Comparison of ENCODE assay signal across 14 cellular contexts in genomic region chr10:125857185-125857760, GRCh38. TPM values are rescaled to one million over a fixed set of nuclear protein-coding genes. Genes with fewer than 3 reads are reported as not detected.
DNase-seq lines count a peak whose midpoint lies in the region; ATAC-seq and TF ChIP-seq lines count a peak whose summit lies in the region.
"Had no signal": no experiment of that assay in that cellular context is flagged by ENCODE, and none has a peak within 500 bp of the region (broad histone marks: within the 10 kb centered on the region; RNA-seq: fewer than 3 reads in every experiment).

No MANE protein-coding gene starts in this region.

- no peak for TF ChIP-seq POLR2A in esophagus muscularis mucosa (IDR thresholded peaks at IDR 0.05; ENCODE audit: low read depth)

- H3K9ac ChIP-seq in trophoblast cell (ENCODE audit: low read length) (no peak overlapping the region), neural progenitor cell (no peak overlapping the region)

- no peaks in the 10 kb centered on the region for H3K27me3 ChIP-seq in esophagus muscularis mucosa
- no peaks in the 10 kb centered on the region for H3K27me3 ChIP-seq in trophoblast cell (ENCODE audit: insufficient read depth, low read length)
- no peaks in the 10 kb centered on the region for H3K27me3 ChIP-seq in neural progenitor cell

- H3K4me3 ChIP-seq in HEK293 (ENCODE audit: low read depth, low read length), result no peak overlapping the region
- H3K4me3 ChIP-seq in esophagus muscularis mucosa, result no peak overlapping the region
- H3K4me3 ChIP-seq in trophoblast cell (ENCODE audit: low read depth, low read length), result no peak overlapping the region
- no peak overlapping the region for H3K4me3 ChIP-seq in neural progenitor cell

- H3K36me3 ChIP-seq in HEK293 (ENCODE audit: control insufficient read depth in 2 of 2, insufficient read depth in 1 of 2, low read length in 2 of 2), result peaks cover 11 to 38% of the 10 kb centered on the region in 2 experiments
- peaks cover 21 to 72% (median 42%) of the 10 kb centered on the region in 4 donors for H3K36me3 ChIP-seq in esophagus muscularis mucosa
- peaks cover 12 to 16% of the 10 kb centered on the region in 2 experiments for H3K36me3 ChIP-seq in trophoblast cell (ENCODE audit: control insufficient read depth in 1 of 2, insufficient read depth in 2 of 2, low read length in 2 of 2)
- no peaks in the 10 kb centered on the region for H3K36me3 ChIP-seq in neural progenitor cell

- no peaks in the 10 kb centered on the region for H3K79me1 ChIP-seq in trophoblast cell (ENCODE audit: low read length)

- H4K12ac ChIP-seq in trophoblast cell (ENCODE audit: low read depth, low read length), result no peak overlapping the region

- H3K27ac Mint-ChIP-seq in neural progenitor cell, result no peak overlapping the region
- H3K27ac Mint-ChIP-seq: B cell; CD4-positive, alpha-beta T cell had no signal

- TF ChIP-seq EP300 in esophagus muscularis mucosa (IDR thresholded peaks at IDR 0.05), result no peak

- no peak for TF ChIP-seq CTCF in HEK293 (tag by site-specific recombination; IDR thresholded peaks at IDR 0.05)
- TF ChIP-seq CTCF in esophagus muscularis mucosa (IDR thresholded peaks at IDR 0.05), result no peak
- TF ChIP-seq CTCF in neural progenitor cell (IDR thresholded peaks at IDR 0.05), result no peak

- no peaks in the 10 kb centered on the region for H3K9me3 Mint-ChIP-seq in neural progenitor cell
- H3K9me3 Mint-ChIP-seq: CD4-positive, alpha-beta T cell had no signal

- no peak overlapping the region for H3K4ac ChIP-seq in trophoblast cell (ENCODE audit: low read depth, low read length)

- H3K27me3 Mint-ChIP-seq in neural progenitor cell (ENCODE audit: insufficient read depth, low read depth), result no peaks in the 10 kb centered on the region
- H3K27me3 Mint-ChIP-seq: B cell; CD4-positive, alpha-beta T cell had no signal

- no peaks in the 10 kb centered on the region for H3K9me3 ChIP-seq in HEK293 (ENCODE audit: control insufficient read depth, insufficient read depth, low read depth, low read length)
- H3K9me3 ChIP-seq in esophagus muscularis mucosa, result no peaks in the 10 kb centered on the region
- no peaks in the 10 kb centered on the region for H3K9me3 ChIP-seq in trophoblast cell (ENCODE audit: insufficient read depth, low read depth, low read length)
- H3K9me3 ChIP-seq in neural progenitor cell (ENCODE audit: low read depth), result no peaks in the 10 kb centered on the region

- H4K8ac ChIP-seq in trophoblast cell (ENCODE audit: low read depth, low read length), result no peak overlapping the region

- peak overlapping the region; percentile 11 for H2BK12ac ChIP-seq in trophoblast cell (ENCODE audit: low read length)

- H3F3A ChIP-seq in neural progenitor cell (ENCODE audit: low read depth), result no peaks in the 10 kb centered on the region

- POLR2A ChIA-PET in HEK293 (lab: Yijun Ruan, JAX), result interaction anchor here (0.6 kb wide), 1 partner anchor 50 kb away, joined by 3 read pairs; no protein-coding TSS in a partner anchor

- H3K36me3 Mint-ChIP-seq in neural progenitor cell, result peaks cover 9% of the 10 kb centered on the region

- H2AFZ ChIP-seq in trophoblast cell (ENCODE audit: insufficient read depth, low read length, poor library complexity), result no peak overlapping the region
- H2AFZ ChIP-seq in neural progenitor cell (replicated peaks), result no peak overlapping the region

- H3K27ac ChIP-seq in HEK293 (ENCODE audit: extremely low read depth, low read depth, low read length) (no peak overlapping the region), esophagus muscularis mucosa (replicated peaks in 1 of 4) (no peak overlapping the region), trophoblast cell (ENCODE audit: low read depth, low read length) (no peak overlapping the region), neural progenitor cell (no peak overlapping the region)
- H3K27ac ChIP-seq: HL-60 had no signal

- H3K4me2 ChIP-seq in trophoblast cell (ENCODE audit: low read length) (no peak overlapping the region), neural progenitor cell (no peak overlapping the region)

- H3K18ac ChIP-seq in trophoblast cell (ENCODE audit: low read length), result no peak overlapping the region

- H3K4me1 ChIP-seq in HEK293 (ENCODE audit: control insufficient read depth, insufficient read depth, low read length), result no peaks in the 10 kb centered on the region
- no peaks in the 10 kb centered on the region for H3K4me1 ChIP-seq in esophagus muscularis mucosa
- H3K4me1 ChIP-seq in trophoblast cell (ENCODE audit: control insufficient read depth in 1 of 2, insufficient read depth in 2 of 2, low read length in 2 of 2), result peaks cover 2% of the 10 kb centered on the region in 2 experiments
- H3K4me1 ChIP-seq in neural progenitor cell, result no peaks in the 10 kb centered on the region

- WGBS in esophagus muscularis mucosa, result 81% methylated on average over 2 of the region's 2 CpGs
- WGBS in trophoblast cell (ENCODE audit: extremely low coverage, insufficient coverage, insufficient read length), result no CpG with 5 or more reads among the region's 2 CpGs

- ATAC-seq in HG03045 (IDR thresholded peaks at IDR 0.05; ENCODE audit: unreplicated experiment), result no peak

- intact Hi-C loops in esophagus muscularis mucosa (cut with DNase I), result no loop called here

- H4K91ac ChIP-seq in trophoblast cell (ENCODE audit: low read depth, low read length), result no peak overlapping the region

- DNase-seq in ELF-1 (ENCODE audit: low read depth, low spot score) (peak; percentile 22), esophagus muscularis mucosa (ENCODE audit: extremely low spot score) (peak; percentile 31), trophoblast cell (peak; percentile 72 to 87), neural progenitor cell (ENCODE audit: low spot score) (no peak), LoVo (ENCODE audit: low spot score) (no peak)
- DNase-seq: C1 segment of cervical spinal cord; Calu3; CD4-positive, alpha-beta T cell; DMS 273 treated with DMSO at 0.1 percent for 48 hours; GDM1 had no signal

- no peak overlapping the region for H2BK5ac ChIP-seq in trophoblast cell (ENCODE audit: low read depth, low read length, poor library complexity)

- CTCF ChIA-PET in HEK293 (lab: Yijun Ruan, JAX), result interaction anchor here (0.9 kb wide), 1 partner anchor 12 kb away, joined by 4 read pairs; no protein-coding TSS in a partner anchor

- no peak overlapping the region for H2BK120ac ChIP-seq in trophoblast cell (ENCODE audit: insufficient read depth, low read length, poor library complexity)

- H3K4me3 Mint-ChIP-seq in neural progenitor cell, result no peak overlapping the region
- H3K4me3 Mint-ChIP-seq: B cell; CD4-positive, alpha-beta T cell had no signal

- H3K79me2 ChIP-seq in trophoblast cell (ENCODE audit: control insufficient read depth, insufficient read depth, low read length, poor library complexity), result no peaks in the 10 kb centered on the region
- H3K79me2 ChIP-seq in neural progenitor cell (ENCODE audit: low read depth), result no peaks in the 10 kb centered on the region

- no peaks in the 10 kb centered on the region for H3K4me1 Mint-ChIP-seq in neural progenitor cell
- H3K4me1 Mint-ChIP-seq: B cell had no signal

- H4K20me1 ChIP-seq in neural progenitor cell (ENCODE audit: low read depth), result no peaks in the 10 kb centered on the region

- no peak overlapping the region for H3K14ac ChIP-seq in trophoblast cell (ENCODE audit: low read length)

- no peak overlapping the region for H2AK5ac ChIP-seq in trophoblast cell (ENCODE audit: low read length)

- no peak overlapping the region for H3K23ac ChIP-seq in trophoblast cell (ENCODE audit: low read length)

TF ChIP-seq in HEK293, 187 proteins besides CTCF, POLR2A, EP300 and RAD21:
- TF ChIP-seq SCRT2 (tag by site-specific recombination; IDR thresholded peaks at IDR 0.05) (0 out of 2 replicates have a peak, but pooled peaks have one; percentile 40), ZNF26 (tag by site-specific recombination; IDR thresholded peaks at IDR 0.05) (no peak)

RNA-seq across cellular contexts. Expression of gene DHX32, which starts 23.8 kb away (rescaled TPM):
- total RNA-seq in esophagus muscularis mucosa (10 to 100 TPM; 22.4 to 26.2 (median 25.0) TPM), neural progenitor cell (ENCODE audit: low replicate concordance) (53.4 and 59.4 TPM in 2 replicates)
- polyA plus RNA-seq in trophoblast cell (2013), result 50.0 and 50.2 TPM in 2 replicates

RNA-seq across cellular contexts. Expression of gene BCCIP, which starts 33.9 kb away (rescaled TPM):
- total RNA-seq in esophagus muscularis mucosa (10 to 100 TPM; 36.8 to 53.2 (median 46.3) TPM), neural progenitor cell (ENCODE audit: low replicate concordance) (76.5 and 122 TPM in 2 replicates)
- 69.9 and 70.8 TPM in 2 replicates for polyA plus RNA-seq in trophoblast cell (2013)

RNA-seq across cellular contexts. Expression of gene UROS, which starts 34.2 kb away (rescaled TPM):
- 10 to 100 TPM; 29.7 to 46.5 (median 36.4) TPM for total RNA-seq in esophagus muscularis mucosa
- polyA plus RNA-seq in trophoblast cell (2013), result 33.2 and 35.7 TPM in 2 replicates
- total RNA-seq in neural progenitor cell (ENCODE audit: low replicate concordance), result 76.3 and 82.2 TPM in 2 replicates

RNA-seq across cellular contexts. Expression of gene FANK1, which starts 39.1 kb away (rescaled TPM):
- total RNA-seq in esophagus muscularis mucosa (1 to 10 TPM in 2 of 4 donors, under 1 TPM in 2; 0.50 to 2.6 (median 1.4) TPM), neural progenitor cell (ENCODE audit: low replicate concordance) (5.5 and 12.5 TPM in 2 replicates)
- polyA plus RNA-seq in trophoblast cell (2013), result 12.6 and 13.7 TPM in 2 replicates
- total RNA-seq: B cell had no signal

Comparison
In these comparisons a context has a peak if more than half of its experiments do, and no peak if none do; other contexts are left out.
1. DNase-seq: peak in ELF-1 (single experiment), esophagus muscularis mucosa (single experiment) and trophoblast cell (2 of 2); none in neural progenitor cell (single experiment) and LoVo (single experiment).